ENCODE assay signal across 8 cellular contexts in the genomic region with DNA sequence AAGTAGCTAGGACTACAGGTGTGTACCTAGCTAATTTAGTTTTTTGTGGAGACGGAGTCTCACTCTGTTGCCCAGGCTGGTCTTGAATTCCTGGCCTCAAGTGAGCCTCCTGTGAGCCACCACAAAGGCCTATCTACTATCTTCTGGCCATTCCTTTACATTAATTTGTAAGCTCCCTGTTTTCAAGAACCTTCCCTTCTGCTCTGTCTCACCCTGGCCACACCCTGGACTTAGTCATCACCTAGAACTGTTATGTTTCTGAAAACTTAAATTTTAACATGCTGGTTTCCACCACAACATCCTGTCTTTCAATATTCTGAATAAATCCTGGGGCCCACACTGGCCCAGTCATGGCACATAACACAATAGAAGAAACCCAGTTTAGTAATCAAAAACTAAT. TPM values are rescaled to one million over a fixed set of nuclear protein-coding genes. Genes with fewer than 3 reads are reported as not detected.
DNase-seq lines count a peak whose midpoint lies in the region; ATAC-seq and TF ChIP-seq lines count a peak whose summit lies in the region.

No MANE protein-coding gene starts in this region.

- no peaks in the 10 kb centered on the region for H4K20me1 ChIP-seq in fibroblast of lung (ENCODE audit: control insufficient read depth, extremely low read depth, insufficient read depth, low read length)

- ATAC-seq in GM18858 (IDR thresholded peaks at IDR 0.05; ENCODE audit: unreplicated experiment) (peak; percentile 42), HG03135 (IDR thresholded peaks at IDR 0.05; ENCODE audit: unreplicated experiment) (peak; percentile 45), upper lobe of left lung (ENCODE audit: low FRiP score in 2 of 2) (no peak)

- WGBS in upper lobe of left lung, 2 donors, result 84 to 100% methylated on average over 1 of the region's 1 CpG

- no peak overlapping the region for H3K4me3 ChIP-seq in fibroblast of lung (replicated peaks in 1 of 4; ENCODE audit: control extremely low read depth in 1 of 4, insufficient read depth in 1 of 4, low read depth in 3 of 4, low read length in 4 of 4)
- H3K4me3 ChIP-seq in upper lobe of left lung, result no peak overlapping the region

- H3K27me3 ChIP-seq in fibroblast of lung (ENCODE audit: control insufficient read depth, insufficient read depth, low read length) (no peaks in the 10 kb centered on the region), upper lobe of left lung (no peaks in the 10 kb centered on the region)

- DNase-seq in activated CD4-positive, alpha-beta T cell treated with anti-CD3 and anti-CD28 coated beads for 48 hours, result peak; percentile 77
- DNase-seq in fibroblast of lung (ENCODE audit: low read depth in 2 of 2) (peak; percentile 54 to 62), upper lobe of left lung (no peak), cerebellum (ENCODE audit: low spot score) (no peak), NCI-H1930 (lab: John Stamatoyannopoulos, UW) (no peak), NCI-H446 (lab: John Stamatoyannopoulos, UW) (no peak)

- H3K9me3 ChIP-seq in fibroblast of lung (ENCODE audit: control insufficient read depth, insufficient read depth, low read depth, low read length) (no peaks in the 10 kb centered on the region), upper lobe of left lung (no peaks in the 10 kb centered on the region)

- no peak for TF ChIP-seq CTCF in fibroblast of lung (conservative IDR thresholded peaks at IDR 0.05 in 1 of 2, IDR thresholded peaks at IDR 0.05 in 1 of 2; ENCODE audit: low read depth in 1 of 2, low read length in 2 of 2)
- no peak for TF ChIP-seq CTCF in upper lobe of left lung (IDR thresholded peaks at IDR 0.05)

- peaks cover 2% of the 10 kb centered on the region for H3K4me1 ChIP-seq in fibroblast of lung (ENCODE audit: control insufficient read depth, extremely low read depth, insufficient read depth, low read length)
- peaks cover 37 to 42% (median 39%) of the 10 kb centered on the region in 4 donors for H3K4me1 ChIP-seq in upper lobe of left lung

- no peak overlapping the region for H3K4me2 ChIP-seq in fibroblast of lung (ENCODE audit: extremely low read depth, insufficient read depth, low read length)

- no peak overlapping the region for H3K27ac ChIP-seq in fibroblast of lung (ENCODE audit: insufficient read depth, low read length)
- H3K27ac ChIP-seq in upper lobe of left lung, result peak overlapping the region in 3 of 4 donors; percentile 43 to 68 (median 60)

- no peak overlapping the region for H2AFZ ChIP-seq in fibroblast of lung (ENCODE audit: low read length)

- TF ChIP-seq EP300 in upper lobe of left lung (IDR thresholded peaks at IDR 0.05), result no peak

- H3K36me3 ChIP-seq in fibroblast of lung (ENCODE audit: control insufficient read depth, insufficient read depth, low read length), result no peaks in the 10 kb centered on the region
- no peaks in the 10 kb centered on the region for H3K36me3 ChIP-seq in upper lobe of left lung

- no peaks in the 10 kb centered on the region for H3K79me2 ChIP-seq in fibroblast of lung (ENCODE audit: control insufficient read depth, insufficient read depth, low read length)

- TF ChIP-seq POLR2A in upper lobe of left lung (IDR thresholded peaks at IDR 0.05), result no peak

- no peak overlapping the region for H3K9ac ChIP-seq in fibroblast of lung (ENCODE audit: insufficient read depth, low read length)

RNA-seq across cellular contexts. Expression of a gene that starts 4.9 kb away (rescaled TPM):
- total RNA-seq in fibroblast of lung (13.4 and 18.7 TPM in 2 replicates), upper lobe of left lung (10 to 100 TPM; 12.3 to 37.1 (median 27.2) TPM), cerebellum (16.8 TPM)
- polyA plus RNA-seq in fibroblast of lung, result 17.8 and 19.2 TPM in 2 replicates
- 18.9 and 19.1 TPM in 2 replicates for polyA plus RNA-seq in fibroblast of lung (2012)
- 28.8 and 39.9 TPM in 2 replicates for polyA minus RNA-seq in fibroblast of lung (ENCODE audit: low replicate concordance)

RNA-seq across cellular contexts. Expression of a gene that starts 16.0 kb away (rescaled TPM):
- total RNA-seq in fibroblast of lung (9.2 and 12.2 TPM in 2 replicates), upper lobe of left lung (10 to 100 TPM; 19.5 to 48.2 (median 26.6) TPM), cerebellum (25.5 TPM)
- polyA plus RNA-seq in fibroblast of lung, result 5.6 and 6.0 TPM in 2 replicates
- polyA plus RNA-seq in fibroblast of lung (2012), result 8.1 and 9.4 TPM in 2 replicates
- polyA minus RNA-seq in fibroblast of lung (ENCODE audit: low replicate concordance), result 7.0 and 17.6 TPM in 2 replicates

RNA-seq across cellular contexts. Expression of a gene that starts 16.6 kb away (rescaled TPM):
- total RNA-seq in fibroblast of lung (0.51 and 1.3 TPM in 2 replicates), upper lobe of left lung (10 to 100 TPM in 1 of 6 donors, 1 to 10 TPM in 4, under 1 TPM in 1; 0.91 to 18.6 (median 3.0) TPM), cerebellum (2.0 TPM)
- polyA plus RNA-seq in fibroblast of lung, result 0.75 and 1.0 TPM in 2 replicates
- polyA plus RNA-seq in fibroblast of lung (2012), result 1.3 and 1.9 TPM in 2 replicates
- 6.6 and 14.3 TPM in 2 replicates for polyA minus RNA-seq in fibroblast of lung (ENCODE audit: low replicate concordance)

RNA-seq across cellular contexts. Expression of a gene that starts 20.0 kb away (rescaled TPM):
- total RNA-seq in fibroblast of lung (142 and 194 TPM in 2 replicates), upper lobe of left lung (100 to 1,000 TPM in 2 of 6 donors, 10 to 100 TPM in 4; 65.7 to 194 (median 84.4) TPM), cerebellum (75.0 TPM)
- 135 and 141 TPM in 2 replicates for polyA plus RNA-seq in fibroblast of lung
- 104 and 105 TPM in 2 replicates for polyA plus RNA-seq in fibroblast of lung (2012)
- 144 and 179 TPM in 2 replicates for polyA minus RNA-seq in fibroblast of lung (ENCODE audit: low replicate concordance)

RNA-seq across cellular contexts. Expression of a gene that starts 22.9 kb away (rescaled TPM):
- total RNA-seq in fibroblast of lung (7.7 and 10.2 TPM in 2 replicates), upper lobe of left lung (10 to 100 TPM; 14.1 to 48.2 (median 21.8) TPM), cerebellum (15.5 TPM)
- 11.7 and 13.6 TPM in 2 replicates for polyA plus RNA-seq in fibroblast of lung
- 8.7 and 13.1 TPM in 2 replicates for polyA plus RNA-seq in fibroblast of lung (2012)
- polyA minus RNA-seq in fibroblast of lung (ENCODE audit: low replicate concordance), result 16.7 and 25.4 TPM in 2 replicates

Comparison
In these comparisons a context has a peak if more than half of its experiments do, and no peak if none do; other contexts are left out.
1. ATAC-seq: peak in GM18858 (single experiment) and HG03135 (single experiment); none in upper lobe of left lung (0 of 2).
2. DNase-seq: peak in activated CD4-positive, alpha-beta T cell treated with anti-CD3 and anti-CD28 coated beads for 48 hours (single experiment) and fibroblast of lung (2 of 2); none in upper lobe of left lung (0 of 2), cerebellum (single experiment), NCI-H1930 (0 of 2) and NCI-H446 (0 of 2).